ENCODE assay signal across 22 cellular contexts in genomic region chr14:55449116-55449515, GRCh38. TPM values are rescaled to one million over a fixed set of nuclear protein-coding genes. Genes with fewer than 3 reads are reported as not detected.
DNase-seq lines count a peak whose midpoint lies in the region; ATAC-seq and TF ChIP-seq lines count a peak whose summit lies in the region.
"Had no signal": no experiment of that assay in that cellular context is flagged by ENCODE, and none has a peak within 500 bp of the region (broad histone marks: within the 10 kb centered on the region; RNA-seq: fewer than 3 reads in every experiment).

No MANE protein-coding gene starts in this region.

- H3K56ac ChIP-seq in IMR-90 (ENCODE audit: extremely low read depth, insufficient read depth, low read length), result no peak overlapping the region

- H3K36me3 Mint-ChIP-seq in endodermal cell (ENCODE audit: low read depth), result no peaks in the 10 kb centered on the region
- H3K36me3 Mint-ChIP-seq: CD4-positive, CD25-positive, alpha-beta regulatory T cell had no signal

- no peak overlapping the region for H4K8ac ChIP-seq in IMR-90 (ENCODE audit: low read depth in 2 of 2, low read length in 2 of 2)

- no peaks in the 10 kb centered on the region for H3K27me3 Mint-ChIP-seq in endodermal cell (ENCODE audit: insufficient read depth)

- H3K23ac ChIP-seq in IMR-90 (ENCODE audit: low read depth, low read length), result no peak overlapping the region

- peaks cover 10% of the 10 kb centered on the region for H3K4me1 ChIP-seq in IMR-90 (ENCODE audit: control insufficient read depth, insufficient read depth, low read length)
- H3K4me1 ChIP-seq in RWPE2 (ENCODE audit: insufficient read depth, poor library complexity, severe bottlenecking), result peaks cover 47% of the 10 kb centered on the region
- H3K4me1 ChIP-seq in endodermal cell (ENCODE audit: control insufficient read depth, insufficient read depth, low read length), result peaks cover 11% of the 10 kb centered on the region
- peaks cover 4 to 12% (median 4%) of the 10 kb centered on the region in 3 donors for H3K4me1 ChIP-seq in skeletal muscle tissue (ENCODE audit: control insufficient read depth in 3 of 3, insufficient read depth in 3 of 3, low read length in 3 of 3)

- no peak overlapping the region for H3K18ac ChIP-seq in IMR-90 (ENCODE audit: low read depth, low read length)

- CTCF ChIA-PET in IMR-90 (lab: Yijun Ruan, JAX), result no interaction called here

- H2AK5ac ChIP-seq in IMR-90 (ENCODE audit: low read depth, low read length), result peak overlapping the region; percentile 23; the same call in 1 of the 2 replicates

- TF ChIP-seq CTCF in IMR-90 (conservative IDR thresholded peaks at IDR 0.05; ENCODE audit: low read depth, low read length), result no peak
- no peak for TF ChIP-seq CTCF in RWPE2 (IDR thresholded peaks at IDR 0.05; ENCODE audit: poor library complexity, severe bottlenecking)
- TF ChIP-seq CTCF in endodermal cell (conservative IDR thresholded peaks at IDR 0.05), result no peak

- TF ChIP-seq POLR2A in IMR-90 (IDR thresholded peaks at IDR 0.05; ENCODE audit: low read depth, low read length), result no peak

- intact Hi-C loops in IMR-90 (cut with micrococcal nuclease), result no loop called here

- H3K4me3 ChIP-seq in IMR-90 (ENCODE audit: insufficient read depth, low read depth, low read length) (no peak overlapping the region), RWPE2 (ENCODE audit: severe bottlenecking) (no peak overlapping the region), endodermal cell (ENCODE audit: low read length) (no peak overlapping the region), skeletal muscle tissue (ENCODE audit: low read length in 3 of 3) (no peak overlapping the region), MG63 (no peak overlapping the region)

- no peak overlapping the region for H3K14ac ChIP-seq in IMR-90 (replicated peaks; ENCODE audit: low read depth, low read length)

- no peak overlapping the region for H2BK120ac ChIP-seq in IMR-90 (ENCODE audit: low read depth, low read length)

- H2BK20ac ChIP-seq in IMR-90 (ENCODE audit: low read depth, low read length), result peak overlapping the region; percentile 53; the same call in 1 of the 2 replicates

- H3K9ac ChIP-seq in IMR-90 (ENCODE audit: low read depth, low read length) (no peak overlapping the region), endodermal cell (ENCODE audit: extremely low read depth, low read length, poor library complexity, severe bottlenecking) (no peak overlapping the region), skeletal muscle tissue (ENCODE audit: low read depth in 1 of 3, low read length in 3 of 3) (no peak overlapping the region)

- no peak overlapping the region for H4K5ac ChIP-seq in IMR-90 (ENCODE audit: low read depth, low read length)

- 0 out of 3 replicates have a peak overlapping the region, but pooled peaks have one; percentile 20 for H2BK15ac ChIP-seq in IMR-90 (ENCODE audit: low read depth, low read length)

- peaks cover 44% of the 10 kb centered on the region for H3K4me1 Mint-ChIP-seq in endodermal cell

- no peaks in the 10 kb centered on the region for H4K20me1 ChIP-seq in IMR-90 (ENCODE audit: insufficient read depth, low read length)

- no CpG with 5 or more reads among the region's 3 CpGs for WGBS in IMR-90 (ENCODE audit: extremely low coverage in 2 of 2, insufficient read length in 1 of 2), 2 experiments
- 66 to 67% methylated on average over 3 of the region's 3 CpGs for WGBS in endodermal cell (ENCODE audit: insufficient coverage in 1 of 2, insufficient read length in 1 of 2), 2 experiments

- peak overlapping the region; percentile 2 for H3K27ac Mint-ChIP-seq in endodermal cell

- H4K91ac ChIP-seq in IMR-90 (ENCODE audit: insufficient read depth, low read depth, low read length), result no peak overlapping the region

- in situ Hi-C loops in IMR-90 (cut with MboI; ENCODE audit: low sequenced_read_pairs), result loop anchor here (25.0 kb wide), 1 partner anchor 888 kb away; no protein-coding TSS in a partner anchor

- H2AK9ac ChIP-seq in IMR-90 (replicated peaks; ENCODE audit: low read depth, low read length, poor library complexity), result no peak overlapping the region

- H3K36me3 ChIP-seq in IMR-90 (ENCODE audit: control insufficient read depth, insufficient read depth, low read length) (no peaks in the 10 kb centered on the region), RWPE2 (ENCODE audit: low read depth) (no peaks in the 10 kb centered on the region), endodermal cell (ENCODE audit: control insufficient read depth, insufficient read depth, low read length) (no peaks in the 10 kb centered on the region), skeletal muscle tissue (ENCODE audit: control insufficient read depth in 3 of 3, insufficient read depth in 3 of 3, low read length in 3 of 3) (no peaks in the 10 kb centered on the region), MG63 (no peaks in the 10 kb centered on the region)

- H3K27me3 ChIP-seq in IMR-90 (ENCODE audit: control insufficient read depth, insufficient read depth, low read length), result no peaks in the 10 kb centered on the region
- H3K27me3 ChIP-seq in RWPE2 (ENCODE audit: insufficient read depth, poor library complexity, severe bottlenecking), result no peaks in the 10 kb centered on the region
- no peaks in the 10 kb centered on the region for H3K27me3 ChIP-seq in endodermal cell (ENCODE audit: control insufficient read depth, insufficient read depth, low read length, poor library complexity, severe bottlenecking)
- no peaks in the 10 kb centered on the region for H3K27me3 ChIP-seq in skeletal muscle tissue (ENCODE audit: control insufficient read depth in 3 of 3, insufficient read depth in 3 of 3, low read length in 3 of 3)
- H3K27me3 ChIP-seq in MG63, result no peaks in the 10 kb centered on the region

- H3K9me1 ChIP-seq in IMR-90 (ENCODE audit: insufficient read depth, low read length), result no peaks in the 10 kb centered on the region

- dilution Hi-C loops in IMR-90 (cut with HindIII; ENCODE audit: low sequenced_read_pairs, unreplicated experiment), result no loop called here

- DNase-seq in IMR-90 (no peak), RWPE2 (ENCODE audit: low spot score) (no peak), endodermal cell (no peak), 8988T (no peak), MG63 (no peak), T1000 (lab: John Stamatoyannopoulos, UW) (no peak)
- DNase-seq: CD4-positive, CD25-positive, alpha-beta regulatory T cell; COR-L47; DND-41; NCI-H1048; NCI-H1436 treated with DMSO at 0.1 percent for 48 hours; NCI-H2029; NCI-H510A treated with DMSO at 0.1 percent for 48 hours had no signal

- H3K27ac ChIP-seq in IMR-90 (ENCODE audit: insufficient read depth, low read length), result no peak overlapping the region
- H3K27ac ChIP-seq in RWPE2 (ENCODE audit: poor library complexity, severe bottlenecking), result peak overlapping the region; percentile 85
- H3K27ac ChIP-seq in endodermal cell (ENCODE audit: low read depth, low read length), result no peak overlapping the region
- peak overlapping the region; percentile 51 for H3K27ac ChIP-seq in skeletal muscle tissue (ENCODE audit: low read depth, low read length)
- H3K27ac ChIP-seq: HL-60 had no signal

- peak overlapping the region; percentile 24; the same call in 1 of the 2 replicates for H3K4ac ChIP-seq in IMR-90 (ENCODE audit: low read depth, low read length)

- BruUV-seq in IMR-90 (replicated peaks; lab: Mats Ljungman, UMichigan), result no TSS peak

- H3K79me1 ChIP-seq in IMR-90 (ENCODE audit: low read depth in 1 of 2, low read length in 2 of 2), result no peaks in the 10 kb centered on the region; a peak in 1 of 4 replicates

- no peak overlapping the region for H2AFZ ChIP-seq in IMR-90 (replicated peaks; ENCODE audit: low read length, poor library complexity)

- H3K4me3 Mint-ChIP-seq in endodermal cell, result no peak overlapping the region
- H3K4me3 Mint-ChIP-seq: CD4-positive, CD25-positive, alpha-beta regulatory T cell had no signal

- no peaks in the 10 kb centered on the region for H3K9me3 ChIP-seq in IMR-90 (ENCODE audit: control insufficient read depth, insufficient read depth, low read length)
- H3K9me3 ChIP-seq in RWPE2 (ENCODE audit: severe bottlenecking), result no peaks in the 10 kb centered on the region
- no peaks in the 10 kb centered on the region for H3K9me3 ChIP-seq in endodermal cell (ENCODE audit: control insufficient read depth, low read length)
- H3K9me3 ChIP-seq in skeletal muscle tissue (ENCODE audit: control insufficient read depth in 3 of 3, low read length in 3 of 3), result no peaks in the 10 kb centered on the region
- H3K9me3 ChIP-seq in MG63, result no peaks in the 10 kb centered on the region

- POLR2A ChIA-PET in IMR-90 (lab: Charles Lee; ENCODE audit: unreplicated experiment), result no interaction called here

- TF ChIP-seq RAD21 in IMR-90 (IDR thresholded peaks at IDR 0.05; ENCODE audit: low read length), result no peak

- ATAC-seq in IMR-90 (ENCODE audit: low read depth) (no peak), RWPE2 (ENCODE audit: low read depth) (no peak), HG03139 (IDR thresholded peaks at IDR 0.05; ENCODE audit: unreplicated experiment) (no peak)

- no peak overlapping the region for H3K4me2 ChIP-seq in IMR-90 (ENCODE audit: low read depth, low read length)

- H2BK5ac ChIP-seq in IMR-90 (ENCODE audit: low read depth, low read length, poor library complexity, severe bottlenecking), result no peak overlapping the region

- H3K9me3 Mint-ChIP-seq in endodermal cell, result no peaks in the 10 kb centered on the region
- H3K9me3 Mint-ChIP-seq: CD4-positive, CD25-positive, alpha-beta regulatory T cell had no signal

TF ChIP-seq in IMR-90, 13 proteins besides CTCF, POLR2A, EP300 and RAD21 (continues in another document):
- TF ChIP-seq RCOR1 (IDR thresholded peaks at IDR 0.05; ENCODE audit: insufficient replicate concordance, low read length) (no peak), CEBPB (IDR thresholded peaks at IDR 0.05; ENCODE audit: low read depth, low read length) (no peak), MAFK (IDR thresholded peaks at IDR 0.05; ENCODE audit: low read depth, low read length) (no peak), MAZ (IDR thresholded peaks at IDR 0.05; ENCODE audit: borderline replicate concordance, low read depth, low read length) (no peak), CHD1 (IDR thresholded peaks at IDR 0.05; ENCODE audit: low read depth, low read length) (no peak)

RNA-seq across cellular contexts. Expression of gene TBPL2, which starts 8.7 kb away (rescaled TPM):
- total RNA-seq in IMR-90 (2012; rRNA removed), result not detected in 2 replicates
- polyA plus RNA-seq in IMR-90 (2012; rRNA removed), result not detected in 2 replicates
- polyA plus RNA-seq in IMR-90 (2012; cell fraction: cytosol; rRNA removed), result not detected in 2 replicates
- not detected in 2 replicates for polyA plus RNA-seq in IMR-90 (2012; cell fraction: nucleus; rRNA removed; ENCODE audit: low replicate concordance)
- total RNA-seq in endodermal cell, result not detected
- polyA plus RNA-seq in endodermal cell (2013, experiment 1 of 2), result not detected
- not detected for polyA plus RNA-seq in endodermal cell (2013, experiment 2 of 2)
- not detected for total RNA-seq in skeletal muscle tissue
- not detected in 2 replicates for total RNA-seq in MG63 (2014; rRNA removed; shearing (Covaris generic); ENCODE audit: low replicate concordance)
- total RNA-seq: CD4-positive, CD25-positive, alpha-beta regulatory T cell; G401; H4; HT1080; M059J; SK-MEL-5 had no signal
- polyA plus RNA-seq: AG04450; CD4-positive, CD25-positive, alpha-beta regulatory T cell had no signal

RNA-seq across cellular contexts. Expression of gene ATG14, which starts 37.5 kb away (rescaled TPM):
- total RNA-seq in IMR-90 (2012; rRNA removed) (12.4 and 13.3 TPM in 2 replicates), endodermal cell (10 to 100 TPM; 11.0 to 12.9 TPM), skeletal muscle tissue (14.6 TPM)
- polyA plus RNA-seq in IMR-90 (2012; rRNA removed), result 3.6 and 5.0 TPM in 2 replicates
- polyA plus RNA-seq in IMR-90 (2012; cell fraction: cytosol; rRNA removed), result 1.3 and 1.4 TPM in 2 replicates
- polyA plus RNA-seq in IMR-90 (2012; cell fraction: nucleus; rRNA removed; ENCODE audit: low replicate concordance), result 5.8 and 22.7 TPM in 2 replicates
- polyA plus RNA-seq in endodermal cell (2013, experiment 1 of 2), result 10.8 TPM
- 9.4 TPM for polyA plus RNA-seq in endodermal cell (2013, experiment 2 of 2)
- 3.6 and 6.4 TPM in 2 replicates for total RNA-seq in MG63 (2014; rRNA removed; shearing (Covaris generic); ENCODE audit: low replicate concordance)

Comparison
In these comparisons a context has a peak if more than half of its experiments do, and no peak if none do; other contexts are left out.
1. H3K27ac ChIP-seq: peak in RWPE2 (single experiment) and skeletal muscle tissue (single experiment); none in IMR-90 (single experiment) and endodermal cell (single experiment).